ENCODE assay signal across 1 cellular context in the genomic region with DNA sequence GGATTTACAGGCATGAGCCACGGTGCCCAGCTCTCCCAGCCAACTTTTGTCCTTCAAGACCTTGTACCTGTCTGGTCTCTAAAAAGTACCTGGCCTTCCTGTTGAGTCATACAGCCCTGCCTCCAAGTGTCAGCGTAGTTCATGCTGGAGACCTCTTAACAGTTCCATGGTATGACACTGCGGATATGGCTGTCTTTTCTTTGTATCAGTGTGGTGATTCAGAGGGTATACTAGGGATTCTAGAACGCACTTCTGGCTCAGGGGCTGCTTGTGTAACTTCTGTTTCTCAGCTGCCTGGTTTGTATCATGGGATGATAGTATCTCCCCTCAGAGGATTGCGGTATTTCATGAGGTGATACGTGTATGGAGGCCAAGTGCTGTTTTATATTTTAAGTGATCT.
TF ChIP-seq lines count a peak whose summit lies in the region.

No MANE protein-coding gene starts in this region.

TF ChIP-seq in WTC11, 78 proteins besides CTCF, POLR2A, EP300 and RAD21 (continued from another document):
- TF ChIP-seq KAT7 (CRISPR knock-in tag; IDR thresholded peaks at IDR 0.05; ENCODE audit: borderline replicate concordance), result no peak
- TF ChIP-seq E2F5 (CRISPR knock-in tag; IDR thresholded peaks at IDR 0.05), result no peak
